ENCODE assay signal across 22 cellular contexts in the genomic region with DNA sequence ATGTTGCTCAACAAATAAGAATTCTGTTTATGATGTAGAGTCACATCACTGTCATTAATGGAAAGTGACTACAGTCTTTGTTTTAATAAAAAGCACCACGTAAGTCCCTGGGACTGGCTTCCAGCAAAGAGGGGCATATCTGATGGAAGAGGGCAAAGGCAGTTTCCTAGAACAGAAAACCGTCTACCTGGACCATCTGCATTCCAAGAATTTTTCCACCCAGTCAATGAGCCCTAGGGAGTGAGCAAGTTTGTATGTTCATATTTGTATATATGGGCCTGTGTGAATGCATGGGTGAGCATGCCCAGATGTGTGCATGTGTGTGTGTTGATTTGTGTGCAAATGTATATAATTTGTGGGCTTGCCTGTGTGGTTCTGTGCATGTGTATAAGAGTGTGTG.
DNase-seq lines count a peak whose midpoint lies in the region; ATAC-seq, FAIRE-seq and TF ChIP-seq lines count a peak whose summit lies in the region.
"Had no signal": no experiment of that assay in that cellular context is flagged by ENCODE, and none has a peak within 500 bp of the region (broad histone marks: within the 10 kb centered on the region; RNA-seq: fewer than 3 reads in every experiment).

No MANE protein-coding gene starts in this region.

- no peak overlapping the region for H4K12ac ChIP-seq in trophoblast cell (ENCODE audit: low read depth, low read length)

- 76% methylated on average over 2 of the region's 2 CpGs; no CpG with 5 or more reads in 1 of the 2 experiments for WGBS in H1 (ENCODE audit: extremely low coverage in 1 of 2, insufficient coverage in 1 of 2, insufficient read length in 1 of 2, insufficient replicate concordance in 2 of 2, low coverage in 1 of 2, low lambda C conversion rate in 2 of 2, missing lambda C conversion rate in 1 of 2), 2 experiments
- WGBS in trophoblast cell (ENCODE audit: extremely low coverage, insufficient coverage, insufficient read length), result no CpG with 5 or more reads among the region's 2 CpGs
- 54% methylated on average over 2 of the region's 2 CpGs for WGBS in hepatocyte (ENCODE audit: low lambda C conversion rate, missing lambda C conversion rate)

- TF ChIP-seq RAD21 in H1 (IDR thresholded peaks at IDR 0.05 in 1 of 2, conservative IDR thresholded peaks at IDR 0.05 in 1 of 2; ENCODE audit: low read depth in 2 of 2, low read length in 2 of 2), result no peak

- no peak overlapping the region for H3K27ac ChIP-seq in breast epithelium
- no peak overlapping the region for H3K27ac ChIP-seq in H1 (ENCODE audit: low read depth, low read length)
- peak overlapping the region; percentile 81 for H3K27ac ChIP-seq in trophoblast cell (ENCODE audit: low read depth, low read length)
- H3K27ac ChIP-seq in hepatocyte, result no peak overlapping the region
- H3K27ac ChIP-seq: 22Rv1, BLaER1, C4-2B had no signal

- H3K9ac ChIP-seq in H1 (replicated peaks in 1 of 4; ENCODE audit: extremely low read depth in 1 of 4, low read depth in 3 of 4, low read length in 3 of 4) (no peak overlapping the region), trophoblast cell (ENCODE audit: low read length) (no peak overlapping the region)
- H3K9ac ChIP-seq: BLaER1 had no signal

- TF ChIP-seq CTCF in breast epithelium (IDR thresholded peaks at IDR 0.05), result no peak
- TF ChIP-seq CTCF in H1 (IDR thresholded peaks at IDR 0.05; ENCODE audit: control extremely low read depth in 1 of 3, insufficient read depth in 1 of 3, low read depth in 1 of 3, low read length in 3 of 3), result no peak
- no peak for TF ChIP-seq CTCF in hepatocyte (IDR thresholded peaks at IDR 0.05; ENCODE audit: poor library complexity)

- no peak overlapping the region for H2AFZ ChIP-seq in H1 (ENCODE audit: low read length)
- no peak overlapping the region for H2AFZ ChIP-seq in trophoblast cell (ENCODE audit: insufficient read depth, low read length, poor library complexity)
- H2AFZ ChIP-seq in hepatocyte, result no peak overlapping the region

- DNase-seq in T47D (ENCODE audit: low read depth in 1 of 2, low spot score in 1 of 2) (peak; percentile 35 to 90), breast epithelium (ENCODE audit: low spot score in 2 of 2) (no peak), H1 (ENCODE audit: low read depth in 1 of 2, low spot score in 2 of 2) (no peak), trophoblast cell (peak; percentile 70 to 86), hepatocyte (ENCODE audit: low spot score) (no peak), iPS-NIHi7 (ENCODE audit: extremely low spot score) (no peak)
- no peak for DNase-seq in stimulated activated naive CD8-positive, alpha-beta T cell treated with anti-CD3 and anti-CD28 coated beads, Interleukin-15, Interleukin-2, amounts not matched to agents 100 U/mL and 50 U/mL, for 24 hours
- DNase-seq: CD4-positive, CD25-positive, alpha-beta regulatory T cell; CD8-positive, alpha-beta T cell; DMS 273 treated with DMSO at 0.1 percent for 48 hours; DMS79; EL; GF-D8; H9 had no signal

- H3K79me1 ChIP-seq in H1 (ENCODE audit: low read depth, low read length) (no peaks in the 10 kb centered on the region), trophoblast cell (ENCODE audit: low read length) (peaks cover 16% of the 10 kb centered on the region)

- H3K4ac ChIP-seq in H1 (replicated peaks; ENCODE audit: insufficient read length, low read depth, low read length) (no peak overlapping the region), trophoblast cell (ENCODE audit: low read depth, low read length) (no peak overlapping the region)

- no peak overlapping the region for H3K4me3 ChIP-seq in breast epithelium
- no peak overlapping the region for H3K4me3 ChIP-seq in H1 (ENCODE audit: extremely low read depth in 1 of 4, insufficient read depth in 2 of 4, low read depth in 3 of 4, low read length in 4 of 4)
- H3K4me3 ChIP-seq in trophoblast cell (ENCODE audit: low read depth, low read length), result no peak overlapping the region
- no peak overlapping the region for H3K4me3 ChIP-seq in hepatocyte
- H3K4me3 ChIP-seq: BLaER1 had no signal

- no peaks in the 10 kb centered on the region for H3K79me2 ChIP-seq in H1 (ENCODE audit: control insufficient read depth in 1 of 2, insufficient read depth in 2 of 2, low read length in 2 of 2)
- H3K79me2 ChIP-seq in trophoblast cell (ENCODE audit: control insufficient read depth, insufficient read depth, low read length, poor library complexity), result no peaks in the 10 kb centered on the region
- no peaks in the 10 kb centered on the region for H3K79me2 ChIP-seq in hepatocyte

- FAIRE-seq in H1 (lab: Jason Lieb, UNC), result no peak
- FAIRE-seq: A204.1, D721Med, GM12891, GM18507 had no signal

- no peaks in the 10 kb centered on the region for H3K36me3 ChIP-seq in breast epithelium
- no peaks in the 10 kb centered on the region for H3K36me3 ChIP-seq in H1 (ENCODE audit: control insufficient read depth in 2 of 4, insufficient read depth in 4 of 4, low read length in 3 of 4)
- no peaks in the 10 kb centered on the region for H3K36me3 ChIP-seq in trophoblast cell (ENCODE audit: control insufficient read depth in 1 of 2, insufficient read depth in 2 of 2, low read length in 2 of 2)
- H3K36me3 ChIP-seq in hepatocyte (replicated peaks; ENCODE audit: insufficient read depth, low read depth), result no peaks in the 10 kb centered on the region
- H3K36me3 ChIP-seq: BLaER1 had no signal

- no peak overlapping the region for H4K5ac ChIP-seq in H1 (ENCODE audit: insufficient read length, low read depth, low read length)

- no peaks in the 10 kb centered on the region for H3K4me1 ChIP-seq in breast epithelium
- peaks cover 0 to 9% (median 2%) of the 10 kb centered on the region in 4 experiments; a peak in 3 of 7 replicates for H3K4me1 ChIP-seq in H1 (replicated peaks in 1 of 4; ENCODE audit: control insufficient read depth in 3 of 4, insufficient read depth in 4 of 4, low read length in 3 of 4)
- peaks cover 14 to 17% of the 10 kb centered on the region in 2 experiments for H3K4me1 ChIP-seq in trophoblast cell (ENCODE audit: control insufficient read depth in 1 of 2, insufficient read depth in 2 of 2, low read length in 2 of 2)
- H3K4me1 ChIP-seq in hepatocyte (ENCODE audit: insufficient read depth), result peaks cover 12% of the 10 kb centered on the region
- H3K4me1 ChIP-seq: BLaER1 had no signal

- intact Hi-C loops in breast epithelium (cut with DNase I; ENCODE audit: low total_unique reads), result no loop called here

- POLR2A ChIA-PET in H1 (lab: Charles Lee; ENCODE audit: partially characterized antibody), result interaction anchor here (0.9 kb wide), 1 partner anchor 23 kb away, joined by 3 read pairs; no protein-coding TSS in a partner anchor

- H2AK5ac ChIP-seq in H1 (ENCODE audit: low read depth, low read length) (peak overlapping the region; percentile 3; the same call in 1 of the 2 replicates), trophoblast cell (ENCODE audit: low read length) (no peak overlapping the region)

- no peak overlapping the region for H2BK120ac ChIP-seq in H1 (replicated peaks; ENCODE audit: low read depth, low read length)
- peak overlapping the region; percentile 37 for H2BK120ac ChIP-seq in trophoblast cell (ENCODE audit: insufficient read depth, low read length, poor library complexity)

- H2BK20ac ChIP-seq in H1 (ENCODE audit: low read length), result peak overlapping the region; percentile 83

- CTCF ChIA-PET in H1 (lab: Charles Lee; ENCODE audit: partially characterized antibody), result interaction anchor here (2.5 kb wide), 1 partner anchor 10 kb away, joined by 9 read pairs; no protein-coding TSS in a partner anchor

- H3K9me2 ChIP-seq in hepatocyte (replicated peaks; ENCODE audit: insufficient read depth), result no peaks in the 10 kb centered on the region

- H3K4me2 ChIP-seq in H1 (ENCODE audit: insufficient read depth in 1 of 2, low read depth in 2 of 2, low read length in 2 of 2) (no peak overlapping the region), trophoblast cell (ENCODE audit: low read length) (peak overlapping the region; percentile 50), hepatocyte (no peak overlapping the region)
- H3K4me2 ChIP-seq: BLaER1 had no signal

- no peak for TF ChIP-seq EP300 in H1 (IDR thresholded peaks at IDR 0.05; ENCODE audit: borderline replicate concordance in 1 of 2, low read depth in 2 of 2, low read length in 2 of 2)

- H4K91ac ChIP-seq in H1 (replicated peaks; ENCODE audit: insufficient read length, low read length) (no peak overlapping the region), trophoblast cell (ENCODE audit: low read depth, low read length) (peak overlapping the region; percentile 20)

- H2BK12ac ChIP-seq in H1 (ENCODE audit: low read depth, low read length), result no peak overlapping the region; the same call in 1 of the 2 replicates
- H2BK12ac ChIP-seq in trophoblast cell (ENCODE audit: low read length), result peak overlapping the region; percentile 7

- no peak overlapping the region for H3K56ac ChIP-seq in H1 (replicated peaks; ENCODE audit: insufficient read length, low read depth, low read length)

- no peaks in the 10 kb centered on the region; the same call in 1 of the 2 replicates for H3K23me2 ChIP-seq in H1 (ENCODE audit: low read depth, low read length)

- in situ Hi-C loops in T47D (cut with HindIII; ENCODE audit: low pct_unique_long_range_greater_than_20kb, low sequenced_read_pairs), result no loop called here

- no peak overlapping the region for H3K14ac ChIP-seq in H1 (ENCODE audit: insufficient read length)
- peak overlapping the region; percentile 41 for H3K14ac ChIP-seq in trophoblast cell (ENCODE audit: low read length)

- H4K20me1 ChIP-seq in H1 (replicated peaks in 1 of 2; ENCODE audit: control insufficient read depth in 1 of 2, insufficient read depth in 2 of 2, low read length in 2 of 2) (no peaks in the 10 kb centered on the region), hepatocyte (ENCODE audit: insufficient read depth, poor library complexity, severe bottlenecking) (no peaks in the 10 kb centered on the region)
- H4K20me1 ChIP-seq: BLaER1 had no signal

- H3K27me3 ChIP-seq in breast epithelium (no peaks in the 10 kb centered on the region), H1 (replicated peaks in 1 of 4; ENCODE audit: control insufficient read depth in 3 of 4, extremely low read depth in 1 of 4, insufficient read depth in 3 of 4, low read length in 3 of 4) (no peaks in the 10 kb centered on the region), trophoblast cell (ENCODE audit: insufficient read depth, low read length) (no peaks in the 10 kb centered on the region), hepatocyte (no peaks in the 10 kb centered on the region)
- H3K27me3 ChIP-seq: BLaER1 had no signal

- TF ChIP-seq POLR2A in breast epithelium (IDR thresholded peaks at IDR 0.05), result no peak
- TF ChIP-seq POLR2A in H1 (IDR thresholded peaks at IDR 0.05; ENCODE audit: control extremely low read depth in 1 of 2, low read depth in 2 of 2, low read length in 2 of 2), result no peak

- no peak overlapping the region for H4K8ac ChIP-seq in H1 (ENCODE audit: extremely low read depth, insufficient read depth, low read length)
- peak overlapping the region; percentile 72 for H4K8ac ChIP-seq in trophoblast cell (ENCODE audit: low read depth, low read length)

- no peak overlapping the region; the same call in 1 of the 2 replicates for H2BK15ac ChIP-seq in H1 (ENCODE audit: low read length)

- no peak for ATAC-seq in stimulated activated naive CD8-positive, alpha-beta T cell treated with anti-CD3 and anti-CD28 coated beads, Interleukin-15, Interleukin-2, amounts not matched to agents 100 U/mL and 50 U/mL, for 24 hours
- ATAC-seq: CD8-positive, alpha-beta T cell; HCT116 had no signal

- H3K23ac ChIP-seq in H1 (ENCODE audit: insufficient read length) (no peak overlapping the region), trophoblast cell (ENCODE audit: low read length) (no peak overlapping the region)

- H3K18ac ChIP-seq in H1 (ENCODE audit: extremely low read depth, low read length) (no peak overlapping the region), trophoblast cell (ENCODE audit: low read length) (peak overlapping the region; percentile 77)

- no peaks in the 10 kb centered on the region for H3K9me3 ChIP-seq in breast epithelium
- no peaks in the 10 kb centered on the region for H3K9me3 ChIP-seq in H1 (ENCODE audit: insufficient read depth in 2 of 2, low read depth in 1 of 2, low read length in 1 of 2)
- no peaks in the 10 kb centered on the region for H3K9me3 ChIP-seq in trophoblast cell (ENCODE audit: insufficient read depth, low read depth, low read length)
- no peaks in the 10 kb centered on the region for H3K9me3 ChIP-seq in hepatocyte (ENCODE audit: low read depth)
- H3K9me3 ChIP-seq: BLaER1 had no signal

- H2BK5ac ChIP-seq in H1 (ENCODE audit: low read depth, low read length), result no peak overlapping the region
- peak overlapping the region; percentile 44 for H2BK5ac ChIP-seq in trophoblast cell (ENCODE audit: low read depth, low read length, poor library complexity)

Comparison
In these comparisons a context has a peak if more than half of its experiments do, and no peak if none do; other contexts are left out.
1. DNase-seq: peak in T47D (2 of 2) and trophoblast cell (2 of 2); none in breast epithelium (0 of 2), H1 (0 of 2), stimulated activated naive CD8-positive, alpha-beta T cell treated with anti-CD3 and anti-CD28 coated beads, Interleukin-15, Interleukin-2, amounts not matched to agents 100 U/mL and 50 U/mL, for 24 hours (single experiment), hepatocyte (single experiment) and iPS-NIHi7 (single experiment).